In genomic region chr1:196494766-196495165, GRCh38 we compare ENCODE assay signal across 29 cellular contexts.
"Had no signal": no experiment of that assay in that cellular context is flagged by ENCODE, and none has a peak within 500 bp of the region (broad histone marks: within the 10 kb centered on the region; RNA-seq: fewer than 3 reads in every experiment).

No MANE protein-coding gene starts in this region.

- H3K9me3 ChIP-seq: colonic mucosa, esophagus muscularis mucosa, gastrocnemius medialis, gastroesophageal sphincter, heart left ventricle had no signal

- ATAC-seq: effector memory CD8-positive, alpha-beta T cell; esophagus mucosa; foreskin keratinocyte; gastrocnemius medialis; gastroesophageal sphincter; heart left ventricle; heart right ventricle had no signal

- H3K27ac ChIP-seq: colonic mucosa, coronary artery, dorsolateral prefrontal cortex, epithelial cell of prostate, esophagus muscularis mucosa, foreskin keratinocyte, gastrocnemius medialis, gastroesophageal sphincter, heart left ventricle, heart right ventricle, hepatocyte had no signal

- H3K4me1 Mint-ChIP-seq: endodermal cell had no signal

- H2AFZ ChIP-seq: hepatocyte had no signal

- DNase-seq: colonic mucosa; cortex of kidney; dermis blood vessel endothelial cell; dorsolateral prefrontal cortex; effector CD4-positive, alpha-beta T cell; effector CD8-positive, alpha-beta T cell; effector memory CD4-positive, alpha-beta T cell; effector memory CD8-positive, alpha-beta T cell; erythroblast; foreskin fibroblast; foreskin keratinocyte; foreskin melanocyte; gastrocnemius medialis; glutamatergic neuron; head of caudate nucleus; heart left ventricle; heart right ventricle had no signal

- H3K9me3 Mint-ChIP-seq: effector memory CD8-positive, alpha-beta T cell; endodermal cell had no signal

- H3K27me3 ChIP-seq: colonic mucosa, dorsolateral prefrontal cortex, esophagus muscularis mucosa, foreskin keratinocyte, gastrocnemius medialis, gastroesophageal sphincter, heart left ventricle, heart right ventricle, hepatocyte had no signal

- H3K4me1 ChIP-seq: colonic mucosa, foreskin keratinocyte, gastrocnemius medialis, gastroesophageal sphincter, heart left ventricle, heart right ventricle had no signal

- H3K4me3 Mint-ChIP-seq: dendritic cell treated with granulocyte-macrophage colony-stimulating factor and Interleukin-4, amounts not matched to agents 40 ng/mL and 50 ng/mL, for 4 days; effector memory CD8-positive, alpha-beta T cell; endodermal cell had no signal

- H3K27ac Mint-ChIP-seq: dendritic cell treated with granulocyte-macrophage colony-stimulating factor and Interleukin-4, amounts not matched to agents 40 ng/mL and 50 ng/mL, for 4 days; effector memory CD8-positive, alpha-beta T cell; endodermal cell had no signal

- H3K79me2 ChIP-seq: hepatocyte had no signal

- H3K4me2 ChIP-seq: hepatocyte had no signal

- H3K27me3 Mint-ChIP-seq: dendritic cell treated with granulocyte-macrophage colony-stimulating factor and Interleukin-4, amounts not matched to agents 40 ng/mL and 50 ng/mL, for 4 days; effector memory CD8-positive, alpha-beta T cell had no signal

- FAIRE-seq: colon, endometrium, endothelial cell of umbilical vein, frontal cortex had no signal

- H3K36me3 ChIP-seq: colonic mucosa, esophagus muscularis mucosa, gastrocnemius medialis, gastroesophageal sphincter, heart left ventricle, heart right ventricle had no signal

- H3K4me3 ChIP-seq: colonic mucosa, coronary artery, dorsolateral prefrontal cortex, esophagus muscularis mucosa, gastrocnemius medialis, gastroesophageal sphincter, heart left ventricle, heart right ventricle, hepatocyte had no signal
